ENCODE assay signal across 1 cellular context in the genomic region with DNA sequence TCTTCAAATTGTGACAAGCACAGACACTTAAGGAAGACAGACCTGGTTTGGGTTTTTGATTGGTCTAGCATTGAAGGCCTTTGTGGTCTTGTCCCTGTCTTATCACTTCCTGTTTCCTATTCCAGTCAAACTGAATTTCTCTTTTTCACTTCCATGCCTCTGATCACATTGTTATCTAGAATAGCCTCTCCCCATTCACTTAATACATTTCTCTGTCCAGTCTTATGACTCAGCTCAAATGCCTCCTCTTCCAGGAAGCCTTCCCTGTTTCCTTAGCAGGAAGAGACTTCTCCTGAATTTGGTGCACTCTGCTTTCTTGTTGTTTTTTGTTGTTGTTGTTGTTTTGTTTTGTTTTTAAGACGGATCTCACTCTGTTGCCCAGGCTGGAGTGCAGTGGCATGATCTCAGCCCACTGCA.
TF ChIP-seq lines count a peak whose summit lies in the region.

No MANE protein-coding gene starts in this region.

TF ChIP-seq in K562, 482 proteins besides CTCF, POLR2A, EP300 and RAD21 (continued from another document and continues in another):
- TF ChIP-seq, protein P1, sequence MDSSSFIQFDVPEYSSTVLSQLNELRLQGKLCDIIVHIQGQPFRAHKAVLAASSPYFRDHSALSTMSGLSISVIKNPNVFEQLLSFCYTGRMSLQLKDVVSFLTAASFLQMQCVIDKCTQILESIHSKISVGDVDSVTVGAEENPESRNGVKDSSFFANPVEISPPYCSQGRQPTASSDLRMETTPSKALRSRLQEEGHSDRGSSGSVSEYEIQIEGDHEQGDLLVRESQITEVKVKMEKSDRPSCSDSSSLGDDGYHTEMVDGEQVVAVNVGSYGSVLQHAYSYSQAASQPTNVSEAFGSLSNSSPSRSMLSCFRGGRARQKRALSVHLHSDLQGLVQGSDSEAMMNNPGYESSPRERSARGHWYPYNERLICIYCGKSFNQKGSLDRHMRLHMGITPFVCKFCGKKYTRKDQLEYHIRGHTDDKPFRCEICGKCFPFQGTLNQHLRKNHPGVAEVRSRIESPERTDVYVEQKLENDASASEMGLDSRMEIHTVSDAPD (CRISPR knock-in tag; IDR thresholded peaks at IDR 0.05): no peak
- TF ChIP-seq, protein P2, sequence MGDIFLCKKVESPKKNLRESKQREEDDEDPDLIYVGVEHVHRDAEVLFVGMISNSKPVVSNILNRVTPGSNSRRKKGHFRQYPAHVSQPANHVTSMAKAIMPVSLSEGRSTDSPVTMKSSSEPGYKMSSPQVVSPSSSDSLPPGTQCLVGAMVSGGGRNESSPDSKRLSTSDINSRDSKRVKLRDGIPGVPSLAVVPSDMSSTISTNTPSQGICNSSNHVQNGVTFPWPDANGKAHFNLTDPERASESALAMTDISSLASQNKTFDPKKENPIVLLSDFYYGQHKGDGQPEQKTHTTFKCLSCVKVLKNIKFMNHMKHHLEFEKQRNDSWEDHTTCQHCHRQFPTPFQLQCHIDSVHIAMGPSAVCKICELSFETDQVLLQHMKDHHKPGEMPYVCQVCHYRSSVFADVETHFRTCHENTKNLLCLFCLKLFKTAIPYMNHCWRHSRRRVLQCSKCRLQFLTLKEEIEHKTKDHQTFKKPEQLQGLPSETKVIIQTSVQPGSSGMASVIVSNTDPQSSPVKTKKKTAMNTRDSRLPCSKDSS (IDR thresholded peaks at IDR 0.05; ENCODE audit: low read depth, partially characterized antibody): peak; percentile 26
- TF ChIP-seq HDAC2 (IDR thresholded peaks at IDR 0.05): peak; percentile 98
- TF ChIP-seq CTBP1 (IDR thresholded peaks at IDR 0.05; ENCODE audit: borderline replicate concordance): peak; percentile 13; the same call in 1 of the 2 replicates
- TF ChIP-seq, protein P3, sequence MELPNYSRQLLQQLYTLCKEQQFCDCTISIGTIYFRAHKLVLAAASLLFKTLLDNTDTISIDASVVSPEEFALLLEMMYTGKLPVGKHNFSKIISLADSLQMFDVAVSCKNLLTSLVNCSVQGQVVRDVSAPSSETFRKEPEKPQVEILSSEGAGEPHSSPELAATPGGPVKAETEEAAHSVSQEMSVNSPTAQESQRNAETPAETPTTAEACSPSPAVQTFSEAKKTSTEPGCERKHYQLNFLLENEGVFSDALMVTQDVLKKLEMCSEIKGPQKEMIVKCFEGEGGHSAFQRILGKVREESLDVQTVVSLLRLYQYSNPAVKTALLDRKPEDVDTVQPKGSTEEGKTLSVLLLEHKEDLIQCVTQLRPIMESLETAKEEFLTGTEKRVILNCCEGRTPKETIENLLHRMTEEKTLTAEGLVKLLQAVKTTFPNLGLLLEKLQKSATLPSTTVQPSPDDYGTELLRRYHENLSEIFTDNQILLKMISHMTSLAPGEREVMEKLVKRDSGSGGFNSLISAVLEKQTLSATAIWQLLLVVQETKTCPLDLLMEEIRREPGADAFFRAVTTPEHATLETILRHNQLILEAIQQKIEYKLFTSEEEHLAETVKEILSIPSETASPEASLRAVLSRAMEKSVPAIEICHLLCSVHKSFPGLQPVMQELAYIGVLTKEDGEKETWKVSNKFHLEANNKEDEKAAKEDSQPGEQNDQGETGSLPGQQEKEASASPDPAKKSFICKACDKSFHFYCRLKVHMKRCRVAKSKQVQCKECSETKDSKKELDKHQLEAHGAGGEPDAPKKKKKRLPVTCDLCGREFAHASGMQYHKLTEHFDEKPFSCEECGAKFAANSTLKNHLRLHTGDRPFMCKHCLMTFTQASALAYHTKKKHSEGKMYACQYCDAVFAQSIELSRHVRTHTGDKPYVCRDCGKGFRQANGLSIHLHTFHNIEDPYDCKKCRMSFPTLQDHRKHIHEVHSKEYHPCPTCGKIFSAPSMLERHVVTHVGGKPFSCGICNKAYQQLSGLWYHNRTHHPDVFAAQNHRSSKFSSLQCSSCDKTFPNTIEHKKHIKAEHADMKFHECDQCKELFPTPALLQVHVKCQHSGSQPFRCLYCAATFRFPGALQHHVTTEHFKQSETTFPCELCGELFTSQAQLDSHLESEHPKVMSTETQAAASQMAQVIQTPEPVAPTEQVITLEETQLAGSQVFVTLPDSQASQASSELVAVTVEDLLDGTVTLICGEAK (IDR thresholded peaks at IDR 0.05): peak; percentile 61; the same call in 1 of the 2 replicates
- TF ChIP-seq, protein P3 (CRISPR knock-in tag; IDR thresholded peaks at IDR 0.05): no peak
- TF ChIP-seq TRIM24 (IDR thresholded peaks at IDR 0.05): peak; percentile 71 to 78
- TF ChIP-seq, protein P4, sequence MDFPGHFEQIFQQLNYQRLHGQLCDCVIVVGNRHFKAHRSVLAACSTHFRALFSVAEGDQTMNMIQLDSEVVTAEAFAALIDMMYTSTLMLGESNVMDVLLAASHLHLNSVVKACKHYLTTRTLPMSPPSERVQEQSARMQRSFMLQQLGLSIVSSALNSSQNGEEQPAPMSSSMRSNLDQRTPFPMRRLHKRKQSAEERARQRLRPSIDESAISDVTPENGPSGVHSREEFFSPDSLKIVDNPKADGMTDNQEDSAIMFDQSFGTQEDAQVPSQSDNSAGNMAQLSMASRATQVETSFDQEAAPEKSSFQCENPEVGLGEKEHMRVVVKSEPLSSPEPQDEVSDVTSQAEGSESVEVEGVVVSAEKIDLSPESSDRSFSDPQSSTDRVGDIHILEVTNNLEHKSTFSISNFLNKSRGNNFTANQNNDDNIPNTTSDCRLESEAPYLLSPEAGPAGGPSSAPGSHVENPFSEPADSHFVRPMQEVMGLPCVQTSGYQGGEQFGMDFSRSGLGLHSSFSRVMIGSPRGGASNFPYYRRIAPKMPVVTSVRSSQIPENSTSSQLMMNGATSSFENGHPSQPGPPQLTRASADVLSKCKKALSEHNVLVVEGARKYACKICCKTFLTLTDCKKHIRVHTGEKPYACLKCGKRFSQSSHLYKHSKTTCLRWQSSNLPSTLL (IDR thresholded peaks at IDR 0.05): no peak
- TF ChIP-seq ZC3H11A (IDR thresholded peaks at IDR 0.05; ENCODE audit: low read depth, low read length): no peak
- TF ChIP-seq, protein P5, sequence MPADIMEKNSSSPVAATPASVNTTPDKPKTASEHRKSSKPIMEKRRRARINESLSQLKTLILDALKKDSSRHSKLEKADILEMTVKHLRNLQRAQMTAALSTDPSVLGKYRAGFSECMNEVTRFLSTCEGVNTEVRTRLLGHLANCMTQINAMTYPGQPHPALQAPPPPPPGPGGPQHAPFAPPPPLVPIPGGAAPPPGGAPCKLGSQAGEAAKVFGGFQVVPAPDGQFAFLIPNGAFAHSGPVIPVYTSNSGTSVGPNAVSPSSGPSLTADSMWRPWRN (IDR thresholded peaks at IDR 0.05; ENCODE audit: low read depth): peak; percentile 30; the same call in 1 of the 2 replicates
- no peak for TF ChIP-seq FOXP1 (CRISPR knock-in tag; IDR thresholded peaks at IDR 0.05)
- TF ChIP-seq SOX6 (IDR thresholded peaks at IDR 0.05): peak; percentile 74
- TF ChIP-seq EP400 (IDR thresholded peaks at IDR 0.05): peak; percentile 46; the same call in 1 of the 2 replicates
- TF ChIP-seq, protein P6, sequence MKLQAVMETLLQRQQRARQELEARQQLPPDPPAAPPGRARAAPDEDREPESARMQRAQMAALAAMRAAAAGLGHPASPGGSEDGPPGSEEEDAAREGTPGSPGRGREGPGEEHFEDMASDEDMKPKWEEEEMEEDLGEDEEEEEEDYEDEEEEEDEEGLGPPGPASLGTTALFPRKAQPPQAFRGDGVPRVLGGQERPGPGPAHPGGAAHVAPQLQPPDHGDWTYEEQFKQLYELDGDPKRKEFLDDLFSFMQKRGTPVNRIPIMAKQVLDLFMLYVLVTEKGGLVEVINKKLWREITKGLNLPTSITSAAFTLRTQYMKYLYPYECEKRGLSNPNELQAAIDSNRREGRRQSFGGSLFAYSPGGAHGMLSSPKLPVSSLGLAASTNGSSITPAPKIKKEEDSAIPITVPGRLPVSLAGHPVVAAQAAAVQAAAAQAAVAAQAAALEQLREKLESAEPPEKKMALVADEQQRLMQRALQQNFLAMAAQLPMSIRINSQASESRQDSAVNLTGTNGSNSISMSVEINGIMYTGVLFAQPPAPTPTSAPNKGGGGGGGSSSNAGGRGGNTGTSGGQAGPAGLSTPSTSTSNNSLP (IDR thresholded peaks at IDR 0.05; ENCODE audit: borderline replicate concordance, low read depth, low read length): peak; percentile 91; the same call in 1 of the 2 replicates
- TF ChIP-seq, protein P7, sequence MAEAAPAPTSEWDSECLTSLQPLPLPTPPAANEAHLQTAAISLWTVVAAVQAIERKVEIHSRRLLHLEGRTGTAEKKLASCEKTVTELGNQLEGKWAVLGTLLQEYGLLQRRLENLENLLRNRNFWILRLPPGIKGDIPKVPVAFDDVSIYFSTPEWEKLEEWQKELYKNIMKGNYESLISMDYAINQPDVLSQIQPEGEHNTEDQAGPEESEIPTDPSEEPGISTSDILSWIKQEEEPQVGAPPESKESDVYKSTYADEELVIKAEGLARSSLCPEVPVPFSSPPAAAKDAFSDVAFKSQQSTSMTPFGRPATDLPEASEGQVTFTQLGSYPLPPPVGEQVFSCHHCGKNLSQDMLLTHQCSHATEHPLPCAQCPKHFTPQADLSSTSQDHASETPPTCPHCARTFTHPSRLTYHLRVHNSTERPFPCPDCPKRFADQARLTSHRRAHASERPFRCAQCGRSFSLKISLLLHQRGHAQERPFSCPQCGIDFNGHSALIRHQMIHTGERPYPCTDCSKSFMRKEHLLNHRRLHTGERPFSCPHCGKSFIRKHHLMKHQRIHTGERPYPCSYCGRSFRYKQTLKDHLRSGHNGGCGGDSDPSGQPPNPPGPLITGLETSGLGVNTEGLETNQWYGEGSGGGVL (CRISPR knock-in tag; IDR thresholded peaks at IDR 0.05): no peak
- no peak for TF ChIP-seq SP2 (IDR thresholded peaks at IDR 0.05; ENCODE audit: extremely low read depth, low read depth, low read length, poor library complexity, severe bottlenecking)
- TF ChIP-seq, protein P8, sequence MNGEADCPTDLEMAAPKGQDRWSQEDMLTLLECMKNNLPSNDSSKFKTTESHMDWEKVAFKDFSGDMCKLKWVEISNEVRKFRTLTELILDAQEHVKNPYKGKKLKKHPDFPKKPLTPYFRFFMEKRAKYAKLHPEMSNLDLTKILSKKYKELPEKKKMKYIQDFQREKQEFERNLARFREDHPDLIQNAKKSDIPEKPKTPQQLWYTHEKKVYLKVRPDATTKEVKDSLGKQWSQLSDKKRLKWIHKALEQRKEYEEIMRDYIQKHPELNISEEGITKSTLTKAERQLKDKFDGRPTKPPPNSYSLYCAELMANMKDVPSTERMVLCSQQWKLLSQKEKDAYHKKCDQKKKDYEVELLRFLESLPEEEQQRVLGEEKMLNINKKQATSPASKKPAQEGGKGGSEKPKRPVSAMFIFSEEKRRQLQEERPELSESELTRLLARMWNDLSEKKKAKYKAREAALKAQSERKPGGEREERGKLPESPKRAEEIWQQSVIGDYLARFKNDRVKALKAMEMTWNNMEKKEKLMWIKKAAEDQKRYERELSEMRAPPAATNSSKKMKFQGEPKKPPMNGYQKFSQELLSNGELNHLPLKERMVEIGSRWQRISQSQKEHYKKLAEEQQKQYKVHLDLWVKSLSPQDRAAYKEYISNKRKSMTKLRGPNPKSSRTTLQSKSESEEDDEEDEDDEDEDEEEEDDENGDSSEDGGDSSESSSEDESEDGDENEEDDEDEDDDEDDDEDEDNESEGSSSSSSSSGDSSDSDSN (IDR thresholded peaks at IDR 0.05; ENCODE audit: borderline replicate concordance in 1 of 2, low read depth in 2 of 2, low read length in 2 of 2): no peak
- TF ChIP-seq SAP30 (IDR thresholded peaks at IDR 0.05; ENCODE audit: borderline replicate concordance, insufficient read depth, low read depth, low read length, poor library complexity, severe bottlenecking): no peak
- no peak for TF ChIP-seq BACH1 (tag; IDR thresholded peaks at IDR 0.05)
- TF ChIP-seq CBFA2T3 (IDR thresholded peaks at IDR 0.05): peak; percentile 76
- no peak for TF ChIP-seq MCM7 (IDR thresholded peaks at IDR 0.05)
- TF ChIP-seq EWSR1 (IDR thresholded peaks at IDR 0.05; ENCODE audit: borderline replicate concordance, low read depth, partially characterized antibody): no peak
- TF ChIP-seq ZNF23 (CRISPR knock-in tag; IDR thresholded peaks at IDR 0.05): no peak
- TF ChIP-seq JUNB (CRISPR knock-in tag; conservative IDR thresholded peaks at IDR 0.05): 0 out of 2 replicates have a peak, but pooled peaks have one; percentile 14
- TF ChIP-seq, protein P9, sequence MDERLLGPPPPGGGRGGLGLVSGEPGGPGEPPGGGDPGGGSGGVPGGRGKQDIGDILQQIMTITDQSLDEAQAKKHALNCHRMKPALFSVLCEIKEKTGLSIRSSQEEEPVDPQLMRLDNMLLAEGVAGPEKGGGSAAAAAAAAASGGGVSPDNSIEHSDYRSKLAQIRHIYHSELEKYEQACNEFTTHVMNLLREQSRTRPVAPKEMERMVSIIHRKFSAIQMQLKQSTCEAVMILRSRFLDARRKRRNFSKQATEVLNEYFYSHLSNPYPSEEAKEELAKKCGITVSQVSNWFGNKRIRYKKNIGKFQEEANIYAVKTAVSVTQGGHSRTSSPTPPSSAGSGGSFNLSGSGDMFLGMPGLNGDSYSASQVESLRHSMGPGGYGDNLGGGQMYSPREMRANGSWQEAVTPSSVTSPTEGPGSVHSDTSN (CRISPR knock-in tag; IDR thresholded peaks at IDR 0.05; ENCODE audit: low read depth): no peak
- TF ChIP-seq, protein P9 (tag; conservative IDR thresholded peaks at IDR 0.05; ENCODE audit: low read depth): no peak
- no peak for TF ChIP-seq ZNF586 (CRISPR knock-in tag; conservative IDR thresholded peaks at IDR 0.05)
- 0 out of 2 replicates have a peak, but pooled peaks have one; percentile 36 for TF ChIP-seq ZNF12 (CRISPR knock-in tag; IDR thresholded peaks at IDR 0.05)
